ENCODE assay signal across 8 cellular contexts in the genomic region with DNA sequence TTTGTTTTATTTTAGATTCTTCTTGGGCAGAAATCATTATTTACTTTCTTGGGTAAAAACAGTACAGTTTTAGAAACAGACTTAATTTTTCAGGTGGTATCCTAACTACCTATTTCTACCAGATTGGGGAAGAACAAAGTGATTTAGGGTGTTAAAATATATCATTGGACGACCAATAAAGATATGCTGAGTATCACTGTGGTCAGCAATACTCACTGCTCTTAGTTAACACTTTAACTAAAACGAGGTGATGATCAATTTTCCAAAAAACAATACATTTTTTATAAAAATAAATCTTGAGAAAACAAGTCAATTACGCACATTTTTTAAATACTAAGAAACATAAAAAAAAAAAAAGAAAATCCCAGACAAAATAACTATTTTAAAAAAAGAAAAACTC.
"Had no signal": no experiment of that assay in that cellular context is flagged by ENCODE, and none has a peak within 500 bp of the region (broad histone marks: within the 10 kb centered on the region; RNA-seq: fewer than 3 reads in every experiment).

No MANE protein-coding gene starts in this region.

- H2AFZ ChIP-seq: GM23338 had no signal

- DNase-seq: H9, HCEC 1CT, KBM-7 had no signal

- H3K9ac ChIP-seq: KMS-11 had no signal

- H3K4me3 ChIP-seq: GM23338 had no signal

- H3K4me2 ChIP-seq: GM23338, KMS-11 had no signal

- ATAC-seq: GM23338 had no signal

- FAIRE-seq: H1, H54, HTR-8/SVneo had no signal

- H3K27ac ChIP-seq: KMS-11 had no signal
